In the genomic region with DNA sequence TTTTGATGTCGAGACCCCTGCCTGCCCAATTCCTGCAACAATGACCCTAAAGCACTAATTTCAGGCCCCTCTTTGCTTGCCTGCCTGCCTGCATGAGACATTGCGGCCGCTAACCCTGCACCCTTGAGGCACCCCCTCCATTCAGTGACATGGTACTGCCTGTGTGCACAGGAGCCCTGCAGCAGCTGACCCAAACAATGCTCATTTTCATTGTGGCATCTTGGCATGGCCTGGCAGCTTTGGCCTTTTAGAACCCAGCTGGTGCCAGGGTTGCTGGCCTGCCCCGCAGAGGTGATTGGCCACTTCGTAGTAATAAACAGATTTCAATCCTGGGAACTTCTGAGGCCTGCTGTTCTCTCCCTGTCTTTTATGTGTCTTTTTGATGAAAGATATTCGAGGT, we compare ENCODE assay signal across 1 cellular context.
TF ChIP-seq lines count a peak whose summit lies in the region.

No MANE protein-coding gene starts in this region.

TF ChIP-seq in neural cell, 6 proteins besides CTCF, POLR2A, EP300 and RAD21 (continued from another document):
- TF ChIP-seq POLR2AphosphoS5 (IDR thresholded peaks at IDR 0.05): no peak
TF ChIP-seq in neural cell: peak in this region for 0.
